13 cellular contexts compared by ENCODE assay signal in genomic region chr5:169296456-169297220, GRCh38. TPM values are rescaled to one million over a fixed set of nuclear protein-coding genes. Genes with fewer than 3 reads are reported as not detected.
DNase-seq lines count a peak whose midpoint lies in the region; ATAC-seq and TF ChIP-seq lines count a peak whose summit lies in the region.
"Had no signal": no experiment of that assay in that cellular context is flagged by ENCODE, and none has a peak within 500 bp of the region (broad histone marks: within the 10 kb centered on the region; RNA-seq: fewer than 3 reads in every experiment).

No MANE protein-coding gene starts in this region.

- TF ChIP-seq CTCF in cardiac fibroblast (IDR thresholded peaks at IDR 0.05; ENCODE audit: low read depth, low read length) = no peak
- no peak for TF ChIP-seq CTCF in MM.1S (IDR thresholded peaks at IDR 0.05; ENCODE audit: low read length)
- no peak for TF ChIP-seq CTCF in WERI-Rb-1 (IDR thresholded peaks at IDR 0.05; ENCODE audit: low read depth, low read length)

- no peaks in the 10 kb centered on the region for H3K79me2 ChIP-seq in MM.1S (ENCODE audit: low read length)
- no peaks in the 10 kb centered on the region for H3K79me2 ChIP-seq in mesendoderm (ENCODE audit: control insufficient read depth, insufficient read depth, low read length)

- no peak overlapping the region for H3K4me3 ChIP-seq in right cardiac atrium (ENCODE audit: low read length)
- H3K4me3 ChIP-seq in cardiac fibroblast (replicated peaks in 1 of 2; ENCODE audit: low read depth in 2 of 2, low read length in 2 of 2) = no peak overlapping the region
- H3K4me3 ChIP-seq in muscle layer of duodenum (ENCODE audit: low read depth in 1 of 2, low read length in 2 of 2) = no peak overlapping the region
- H3K4me3 ChIP-seq in aorta (ENCODE audit: low read length in 2 of 2) = no peak overlapping the region
- no peak overlapping the region for H3K4me3 ChIP-seq in MM.1S (ENCODE audit: low read length)
- no peak overlapping the region for H3K4me3 ChIP-seq in mesendoderm (ENCODE audit: low read length)
- H3K4me3 ChIP-seq in WERI-Rb-1 (ENCODE audit: low read depth, low read length) = no peak overlapping the region
- H3K4me3 ChIP-seq: dorsolateral prefrontal cortex had no signal

- H3K4me1 ChIP-seq in right cardiac atrium (ENCODE audit: control insufficient read depth, insufficient read depth, low read length) (peaks cover 9% of the 10 kb centered on the region), muscle layer of duodenum (ENCODE audit: control insufficient read depth in 1 of 2, insufficient read depth in 2 of 2, low read length in 2 of 2) (peaks cover 4 to 16% of the 10 kb centered on the region in 2 donors), aorta (ENCODE audit: control insufficient read depth in 1 of 2, insufficient read depth in 2 of 2, low read length in 2 of 2) (peaks cover 0 to 6% of the 10 kb centered on the region in 2 donors), MM.1S (ENCODE audit: low read length) (no peaks in the 10 kb centered on the region), mesendoderm (ENCODE audit: control insufficient read depth, low read depth, low read length) (no peaks in the 10 kb centered on the region)

- no peak overlapping the region for H2AFZ ChIP-seq in MM.1S (ENCODE audit: low read length)

- H3K56ac ChIP-seq in mesendoderm (ENCODE audit: low read length) = no peak overlapping the region

- 35% methylated on average over 13 of the region's 13 CpGs for WGBS in right cardiac atrium
- WGBS in aorta, 2 donors = 15 to 28% methylated on average over 13 of the region's 13 CpGs
- no CpG with 5 or more reads among the region's 13 CpGs for WGBS in mesendoderm (ENCODE audit: extremely low coverage, insufficient coverage, low lambda C conversion rate)

- ATAC-seq in right cardiac atrium (peak; percentile 38 to 46), left ventricle myocardium superior (no peak), aorta (ENCODE audit: low FRiP score) (peak; percentile 58)

- no peak overlapping the region for H3K9ac ChIP-seq in MM.1S (ENCODE audit: low read length)
- no peak overlapping the region for H3K9ac ChIP-seq in mesendoderm (ENCODE audit: low read length)

- H2AK5ac ChIP-seq in mesendoderm (ENCODE audit: low read length) = no peak overlapping the region

- H3F3A ChIP-seq in MM.1S (ENCODE audit: insufficient read depth, low read length) = no peaks in the 10 kb centered on the region

- H3K9me2 ChIP-seq in MM.1S (replicated peaks; ENCODE audit: insufficient read depth, low read length) = no peaks in the 10 kb centered on the region

- H3K27me3 ChIP-seq in right cardiac atrium (ENCODE audit: control insufficient read depth, insufficient read depth) = no peaks in the 10 kb centered on the region
- no peaks in the 10 kb centered on the region for H3K27me3 ChIP-seq in muscle layer of duodenum (ENCODE audit: low read depth, low read length)
- H3K27me3 ChIP-seq in aorta (ENCODE audit: control insufficient read depth in 1 of 2, insufficient read depth in 2 of 2, low read length in 1 of 2) = no peaks in the 10 kb centered on the region
- peaks cover 5% of the 10 kb centered on the region; the same call in 1 of the 2 replicates for H3K27me3 ChIP-seq in MM.1S (replicated peaks; ENCODE audit: insufficient read depth, low read length)
- H3K27me3 ChIP-seq in mesendoderm (ENCODE audit: insufficient read depth, low read length, poor library complexity) = peaks cover 9% of the 10 kb centered on the region
- peaks cover 78% of the 10 kb centered on the region for H3K27me3 ChIP-seq in WERI-Rb-1 (ENCODE audit: insufficient read depth, low read depth, severe bottlenecking)

- DNase-seq in right cardiac atrium (peak; percentile 43 to 67 (median 48)), left ventricle myocardium superior (no peak), cardiac fibroblast (ENCODE audit: low read depth in 2 of 2) (peak; percentile 28 to 66), aorta (peak in 1 of 2 donors; percentile 54), MM.1S (no peak), mesendoderm (no peak), WERI-Rb-1 (no peak)
- DNase-seq: activated CD4-positive, alpha-beta T cell treated with anti-CD3 and anti-CD28 coated beads, Interleukin-2, amount 10 ng/mL, durations not matched to agents 24 days and 14 days; AML-193; dorsolateral prefrontal cortex; naive B cell; NCI-H446 had no signal

- no peak overlapping the region for H4K5ac ChIP-seq in mesendoderm (ENCODE audit: low read length)

- H3K9me3 ChIP-seq in right cardiac atrium (ENCODE audit: control insufficient read depth, low read length) (no peaks in the 10 kb centered on the region), muscle layer of duodenum (ENCODE audit: control insufficient read depth in 1 of 2, low read length in 2 of 2) (no peaks in the 10 kb centered on the region), aorta (ENCODE audit: control insufficient read depth, low read length) (no peaks in the 10 kb centered on the region), MM.1S (replicated peaks; ENCODE audit: insufficient read depth, low read length) (no peaks in the 10 kb centered on the region), WERI-Rb-1 (ENCODE audit: severe bottlenecking) (no peaks in the 10 kb centered on the region)

- no peaks in the 10 kb centered on the region for H3K79me1 ChIP-seq in mesendoderm (ENCODE audit: low read length)

- H2BK120ac ChIP-seq in mesendoderm (ENCODE audit: low read depth, low read length) = no peak overlapping the region

- H3K18ac ChIP-seq in mesendoderm (ENCODE audit: low read length) = no peak overlapping the region

- no peak overlapping the region for H3K4me2 ChIP-seq in MM.1S (ENCODE audit: low read depth, low read length)
- H3K4me2 ChIP-seq in mesendoderm (ENCODE audit: low read length) = no peak overlapping the region

- no peaks in the 10 kb centered on the region for H4K20me1 ChIP-seq in MM.1S (ENCODE audit: insufficient read depth, low read length)

- H3K23ac ChIP-seq in mesendoderm (ENCODE audit: low read length) = no peak overlapping the region

- peak overlapping the region; percentile 60 for H3K27ac ChIP-seq in right cardiac atrium (ENCODE audit: low read length)
- peak overlapping the region; percentile 22 for H3K27ac ChIP-seq in muscle layer of duodenum (ENCODE audit: low read length)
- peak overlapping the region; percentile 18 to 47 for H3K27ac ChIP-seq in aorta (ENCODE audit: low read depth in 1 of 2, low read length in 2 of 2)
- no peak overlapping the region for H3K27ac ChIP-seq in MM.1S (ENCODE audit: low read length)
- H3K27ac ChIP-seq in mesendoderm (ENCODE audit: low read depth, low read length) = no peak overlapping the region
- H3K27ac ChIP-seq in WERI-Rb-1 = no peak overlapping the region

- H3K36me3 ChIP-seq in muscle layer of duodenum (ENCODE audit: control insufficient read depth in 1 of 2, insufficient read depth in 2 of 2, low read length in 2 of 2) (no peaks in the 10 kb centered on the region), aorta (ENCODE audit: control insufficient read depth in 1 of 2, insufficient read depth in 2 of 2, low read length in 1 of 2) (no peaks in the 10 kb centered on the region), MM.1S (replicated peaks; ENCODE audit: insufficient read depth, low read length) (no peaks in the 10 kb centered on the region), mesendoderm (ENCODE audit: control insufficient read depth, insufficient read depth, low read length) (no peaks in the 10 kb centered on the region), WERI-Rb-1 (no peaks in the 10 kb centered on the region)

- H2BK15ac ChIP-seq in mesendoderm (replicated peaks; ENCODE audit: low read depth) = no peak overlapping the region

- intact Hi-C loops in right cardiac atrium (cut with DNase I) = loop anchor here in 1 of 4 donors (5.0 kb wide), 1 partner anchor 309 kb away; no protein-coding TSS in a partner anchor
- intact Hi-C loops in left ventricle myocardium superior (cut with micrococcal nuclease) = no loop called here
- intact Hi-C loops in aorta (cut with DNase I) = loop anchor here in 1 of 2 donors (5.0 kb wide), 1 partner anchor 99 kb away; no protein-coding TSS in a partner anchor

- no peak overlapping the region for H4K8ac ChIP-seq in mesendoderm (ENCODE audit: low read depth, low read length)

- H3K4ac ChIP-seq in mesendoderm (ENCODE audit: low read depth, low read length) = no peak overlapping the region

- H2BK5ac ChIP-seq in mesendoderm (ENCODE audit: low read length) = no peak overlapping the region

RNA-seq across cellular contexts. Expression of gene SLIT3, which starts 4.3 kb away (rescaled TPM):
- total RNA-seq in right cardiac atrium = 100 to 1,000 TPM; 106 to 188 (median 118) TPM
- 32.9 TPM for polyA plus RNA-seq in right cardiac atrium
- 8.4 TPM for total RNA-seq in left ventricle myocardium superior
- 100 to 1,000 TPM in 1 of 2 donors, 10 to 100 TPM in 1; 85.0 to 108 TPM for total RNA-seq in aorta
- polyA plus RNA-seq in aorta = 10 to 100 TPM in 1 of 2 donors, 1 to 10 TPM in 1; 8.6 to 69.0 TPM
- polyA plus RNA-seq in mesendoderm (2013, experiment 1 of 2) = 0.13 TPM
- polyA plus RNA-seq in mesendoderm (2013, experiment 2 of 2) = 0.10 TPM

Comparison
In these comparisons a context has a peak if more than half of its experiments do, and no peak if none do; other contexts are left out.
1. DNase-seq: peak in right cardiac atrium (3 of 3) and cardiac fibroblast (2 of 2); none in left ventricle myocardium superior (single experiment), MM.1S (single experiment), mesendoderm (single experiment) and WERI-Rb-1 (single experiment).
2. H3K27ac ChIP-seq: peak in right cardiac atrium (single experiment), muscle layer of duodenum (single experiment) and aorta (2 of 2); none in MM.1S (single experiment), mesendoderm (single experiment) and WERI-Rb-1 (single experiment).